In the genomic region with DNA sequence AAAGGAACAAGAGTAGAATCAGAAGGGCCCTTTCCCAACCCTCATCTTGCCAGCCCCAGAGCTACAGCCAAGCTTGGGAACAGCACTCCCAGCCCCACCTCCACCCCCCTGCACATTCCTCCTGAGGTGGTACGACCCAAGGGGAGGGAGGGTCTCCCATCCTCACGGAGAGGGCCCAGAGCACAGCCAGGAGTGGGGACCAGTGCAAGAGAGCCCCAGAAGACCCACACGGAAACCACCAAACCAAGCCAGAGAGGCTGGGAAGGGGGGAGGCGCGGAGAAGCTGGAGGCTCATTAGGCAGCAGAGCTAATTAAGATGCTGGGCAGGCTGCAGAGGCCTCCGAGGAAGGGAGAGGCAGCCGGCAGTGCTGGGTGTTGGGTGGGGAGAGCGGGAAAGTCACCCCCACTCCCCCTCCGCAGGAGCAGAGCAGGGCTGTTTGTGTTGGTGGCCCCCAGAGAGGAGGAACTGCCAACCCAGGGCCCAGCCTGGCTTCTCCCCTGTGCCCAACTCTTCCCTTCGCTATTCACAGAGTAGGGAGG, we compare ENCODE assay signal across 12 cellular contexts. TPM values are rescaled to one million over a fixed set of nuclear protein-coding genes. Genes with fewer than 3 reads are reported as not detected.
A peak's percentile ranks its signal among the peaks of the same experiment; 100 is the strongest.
DNase-seq lines count a peak whose midpoint lies in the region; ATAC-seq and TF ChIP-seq lines count a peak whose summit lies in the region.
"Had no signal": no experiment of that assay in that cellular context is flagged by ENCODE, and none has a peak within 500 bp of the region (broad histone marks: within the 10 kb centered on the region; RNA-seq: fewer than 3 reads in every experiment).

No MANE protein-coding gene starts in this region.

- peak overlapping the region in 9 of 10 experiments; percentile 52 to 84 (median 79); a peak in 12 of 20 replicates for H3K4me3 ChIP-seq in BLaER1 treated with 17β-estradiol and CSF1 and Interleukin-3, amounts not matched to agents 10 nM and 100 nM
- H3K4me3 ChIP-seq in KMS-11 (IDR thresholded peaks at IDR 0.05; ENCODE audit: insufficient read depth, low read depth, low read length) (no peak overlapping the region), neuronal stem cell (ENCODE audit: low read length in 2 of 2) (peak overlapping the region in 1 of 2 donors; percentile 18)

- peak overlapping the region; percentile 79 to 98 (median 93) for H3K4me2 ChIP-seq in BLaER1 treated with 17β-estradiol and CSF1 and Interleukin-3, amounts not matched to agents 10 nM and 100 nM
- H3K4me2 ChIP-seq in KMS-11 = peak overlapping the region; percentile 97; the same call in 1 of the 2 replicates
- H3K4me2 ChIP-seq in neuronal stem cell (ENCODE audit: insufficient read depth, low read length, poor library complexity, severe bottlenecking) = peak overlapping the region; percentile 58

- ATAC-seq in HG02610 (IDR thresholded peaks at IDR 0.05; ENCODE audit: unreplicated experiment) = no peak
- ATAC-seq in GM18868 (IDR thresholded peaks at IDR 0.05; ENCODE audit: unreplicated experiment) = no peak

- peak overlapping the region; percentile 55 for H2BK15ac ChIP-seq in neuronal stem cell (ENCODE audit: low read length)

- peaks cover 36 to 43% (median 42%) of the 10 kb centered on the region in 11 experiments for H3K36me3 ChIP-seq in BLaER1 treated with 17β-estradiol and CSF1 and Interleukin-3, amounts not matched to agents 10 nM and 100 nM
- H3K36me3 ChIP-seq in KMS-11 (ENCODE audit: insufficient read depth) = no peaks in the 10 kb centered on the region
- H3K36me3 ChIP-seq in neuronal stem cell (replicated peaks in 1 of 2; ENCODE audit: control insufficient read depth in 2 of 2, insufficient read depth in 2 of 2, low read length in 2 of 2) = peaks cover 28 to 36% of the 10 kb centered on the region in 2 donors

- no peak for TF ChIP-seq CTCF in KMS-11 (conservative IDR thresholded peaks at IDR 0.05; ENCODE audit: low read depth, low read length)

- no peak overlapping the region for H2BK5ac ChIP-seq in neuronal stem cell (ENCODE audit: low read length)

- peak overlapping the region in 8 of 11 experiments; percentile 22 to 57 (median 44); a peak in 12 of 22 replicates for H3K27ac ChIP-seq in BLaER1 treated with 17β-estradiol and CSF1 and Interleukin-3, amounts not matched to agents 10 nM and 100 nM
- H3K27ac ChIP-seq in KMS-11 = no peak overlapping the region
- peak overlapping the region; percentile 69 for H3K27ac ChIP-seq in neuronal stem cell (replicated peaks; ENCODE audit: low read length)
- H3K27ac ChIP-seq: parathyroid adenoma had no signal

- H3K9ac ChIP-seq in BLaER1 treated with 17β-estradiol and CSF1 and Interleukin-3, amounts not matched to agents 10 nM and 100 nM = peak overlapping the region; percentile 26 to 63 (median 50); a peak in 18 of 22 replicates
- H3K9ac ChIP-seq in KMS-11 = no peak overlapping the region
- peak overlapping the region; percentile 64 for H3K9ac ChIP-seq in neuronal stem cell (ENCODE audit: low read depth, low read length, poor library complexity)
- H3K9ac ChIP-seq: parathyroid adenoma had no signal

- no peak overlapping the region for H4K91ac ChIP-seq in neuronal stem cell (ENCODE audit: low read depth, low read length, poor library complexity)

- no CpG with 5 or more reads among the region's 10 CpGs for WGBS in neuronal stem cell (ENCODE audit: extremely low coverage in 2 of 2, insufficient read length in 2 of 2, insufficient replicate concordance in 1 of 2), 2 donors

- H3K27me3 ChIP-seq in BLaER1 treated with 17β-estradiol and CSF1 and Interleukin-3, amounts not matched to agents 10 nM and 100 nM = no peaks in the 10 kb centered on the region
- H3K27me3 ChIP-seq in KMS-11 (ENCODE audit: insufficient read depth, low read depth) (no peaks in the 10 kb centered on the region), neuronal stem cell (ENCODE audit: control insufficient read depth in 3 of 3, insufficient read depth in 3 of 3, low read depth in 1 of 3, low read length in 3 of 3) (no peaks in the 10 kb centered on the region)

- peaks cover 47 to 60% (median 57%) of the 10 kb centered on the region in 10 experiments for H3K4me1 ChIP-seq in BLaER1 treated with 17β-estradiol and CSF1 and Interleukin-3, amounts not matched to agents 10 nM and 100 nM
- H3K4me1 ChIP-seq in KMS-11 (ENCODE audit: low read depth, poor library complexity, severe bottlenecking) = peaks cover 32% of the 10 kb centered on the region
- peaks cover 9 to 28% of the 10 kb centered on the region in 2 donors for H3K4me1 ChIP-seq in neuronal stem cell (ENCODE audit: control insufficient read depth in 2 of 2, insufficient read depth in 1 of 2, low read depth in 1 of 2, low read length in 2 of 2)

- peak overlapping the region; percentile 62 for H2AK5ac ChIP-seq in neuronal stem cell (ENCODE audit: low read depth, low read length)

- H3K79me2 ChIP-seq in KMS-11 (ENCODE audit: insufficient read depth, low read depth) = peaks cover 4% of the 10 kb centered on the region; the same call in 1 of the 2 replicates

- H3K4ac ChIP-seq in neuronal stem cell (ENCODE audit: low read length) = no peak overlapping the region

- H2AFZ ChIP-seq in KMS-11 (ENCODE audit: low read depth) (no peak overlapping the region), neuronal stem cell (ENCODE audit: low read length) (no peak overlapping the region)
- H2AFZ ChIP-seq: parathyroid adenoma had no signal

- H2BK120ac ChIP-seq in neuronal stem cell (ENCODE audit: low read depth, low read length) = no peak overlapping the region

- H3K79me1 ChIP-seq in neuronal stem cell (ENCODE audit: low read depth, low read length) = peaks cover 14% of the 10 kb centered on the region

- H4K20me1 ChIP-seq in BLaER1 treated with 17β-estradiol and CSF1 and Interleukin-3, amounts not matched to agents 10 nM and 100 nM = peaks cover 0 to 57% (median 40%) of the 10 kb centered on the region in 11 experiments; a peak in 19 of 22 replicates
- no peaks in the 10 kb centered on the region for H4K20me1 ChIP-seq in KMS-11 (ENCODE audit: insufficient read depth)

- no peak overlapping the region for H3K23ac ChIP-seq in neuronal stem cell (ENCODE audit: low read depth, low read length, poor library complexity)

- peak; percentile 13 for DNase-seq in epidermal melanocyte (ENCODE audit: insufficient read length, low spot score)
- DNase-seq in neuronal stem cell (ENCODE audit: low spot score) = peak; percentile 38
- DNase-seq in globus pallidus (ENCODE audit: low spot score) = no peak
- no peak for DNase-seq in ureter (ENCODE audit: low spot score)
- DNase-seq: NCI-H2107; stimulated activated CD8-positive, alpha-beta memory T cell treated with anti-CD3 and anti-CD28 coated beads, Interleukin-4, amount 100 ng/mL, for 48 hours had no signal

- H3K9me3 ChIP-seq in BLaER1 treated with 17β-estradiol and CSF1 and Interleukin-3, amounts not matched to agents 10 nM and 100 nM (replicated peaks in 1 of 11) = no peaks in the 10 kb centered on the region
- H3K9me3 ChIP-seq in neuronal stem cell (replicated peaks in 1 of 2; ENCODE audit: control insufficient read depth in 2 of 2, insufficient read depth in 1 of 2, low read depth in 1 of 2, low read length in 2 of 2) = peaks cover 0 to 2% of the 10 kb centered on the region in 2 donors

- no peak overlapping the region for H3K14ac ChIP-seq in neuronal stem cell (ENCODE audit: low read length)

- peak overlapping the region; percentile 61 for H3K18ac ChIP-seq in neuronal stem cell (ENCODE audit: low read length)

- H2BK12ac ChIP-seq in neuronal stem cell (ENCODE audit: low read length) = peak overlapping the region; percentile 78

- no peak overlapping the region for H4K8ac ChIP-seq in neuronal stem cell (ENCODE audit: low read depth, low read length)

RNA-seq across cellular contexts. Expression of gene CACNB1, which starts 2.4 kb away (rescaled TPM):
- polyA plus RNA-seq in neuronal stem cell (2013, experiment 1 of 2) = 5.8 TPM
- 5.9 TPM for polyA plus RNA-seq in neuronal stem cell (2013, experiment 2 of 2)
- 19.1 TPM for total RNA-seq in ureter

RNA-seq across cellular contexts. Expression of gene RPL19, which starts 5.0 kb away (rescaled TPM):
- polyA plus RNA-seq in neuronal stem cell (2013, experiment 1 of 2) = 2,934 TPM
- 2,874 TPM for polyA plus RNA-seq in neuronal stem cell (2013, experiment 2 of 2)
- 2,156 TPM for total RNA-seq in ureter

RNA-seq across cellular contexts. Expression of gene ARL5C, which starts 29.1 kb away (rescaled TPM):
- polyA plus RNA-seq in neuronal stem cell (2013, experiment 1 of 2) = not detected
- not detected for polyA plus RNA-seq in neuronal stem cell (2013, experiment 2 of 2)
- total RNA-seq in ureter = not detected
- total RNA-seq: T-helper 2 cell treated with Interferon-gamma antibody and Interleukin-4, amounts not matched to agents 100 ng/mL and 5 ng/mL, for 36 hours had no signal

RNA-seq across cellular contexts. Expression of gene STAC2, which starts 30.7 kb away (rescaled TPM):
- 3.2 TPM for polyA plus RNA-seq in neuronal stem cell (2013, experiment 1 of 2)
- polyA plus RNA-seq in neuronal stem cell (2013, experiment 2 of 2) = 3.3 TPM
- total RNA-seq in ureter = 1.6 TPM
- total RNA-seq: T-helper 2 cell treated with Interferon-gamma antibody and Interleukin-4, amounts not matched to agents 100 ng/mL and 5 ng/mL, for 36 hours had no signal

RNA-seq across cellular contexts. Expression of gene PLXDC1, which starts 43.6 kb away (rescaled TPM):
- 0.56 TPM for polyA plus RNA-seq in neuronal stem cell (2013, experiment 1 of 2)
- polyA plus RNA-seq in neuronal stem cell (2013, experiment 2 of 2) = 0.46 TPM
- total RNA-seq in ureter = 13.0 TPM

Comparison
In these comparisons a context has a peak if more than half of its experiments do, and no peak if none do; other contexts are left out.
1. DNase-seq: peak in epidermal melanocyte (single experiment) and neuronal stem cell (single experiment); none in globus pallidus (single experiment) and ureter (single experiment).
2. Peak in every context shown above with its lines, with median percentiles within 50 percentile points of each other: H3K4me2 ChIP-seq.